18 cellular contexts compared by ENCODE assay signal in genomic region chr7:83259064-83259463, GRCh38.
A peak's percentile ranks its signal among the peaks of the same experiment; 100 is the strongest.
DNase-seq lines count a peak whose midpoint lies in the region; ATAC-seq, FAIRE-seq and TF ChIP-seq lines count a peak whose summit lies in the region.
"Had no signal": no experiment of that assay in that cellular context is flagged by ENCODE, and none has a peak within 500 bp of the region (broad histone marks: within the 10 kb centered on the region; RNA-seq: fewer than 3 reads in every experiment).

No MANE protein-coding gene starts in this region.

- no peaks in the 10 kb centered on the region for H4K20me1 ChIP-seq in PC-9 (ENCODE audit: insufficient read depth)
- H4K20me1 ChIP-seq: BLaER1 had no signal

- FAIRE-seq in GM12891 (lab: Jason Lieb, UNC) = no peak
- FAIRE-seq: D721Med, H54 had no signal

- TF ChIP-seq CTCF in PC-9 (conservative IDR thresholded peaks at IDR 0.05) (no peak), WERI-Rb-1 (IDR thresholded peaks at IDR 0.05; ENCODE audit: low read depth, low read length) (no peak)

- H3F3A ChIP-seq in PC-9 (ENCODE audit: insufficient read depth, low read depth) = no peaks in the 10 kb centered on the region

- CTCF ChIA-PET in PC-9 (lab: Charles Lee) = no interaction called here

- H3K4me2 ChIP-seq in PC-9 = no peak overlapping the region
- H3K4me2 ChIP-seq: BLaER1 had no signal

- POLR2A ChIA-PET in PC-9 (lab: Charles Lee; ENCODE audit: unreplicated experiment) = no interaction called here

- no peaks in the 10 kb centered on the region for H3K79me2 ChIP-seq in PC-9 (ENCODE audit: low read depth)

- BruUV-seq in PC-9 (replicated peaks; lab: Mats Ljungman, UMichigan) = no TSS peak

- H3K27me3 ChIP-seq in PC-9 (ENCODE audit: insufficient read depth, low read depth) = no peaks in the 10 kb centered on the region
- no peaks in the 10 kb centered on the region for H3K27me3 ChIP-seq in WERI-Rb-1 (ENCODE audit: insufficient read depth, low read depth, severe bottlenecking)
- H3K27me3 ChIP-seq: BLaER1 had no signal

- H3K36me3 ChIP-seq in PC-9 (ENCODE audit: low read depth) (no peaks in the 10 kb centered on the region), WERI-Rb-1 (no peaks in the 10 kb centered on the region)
- H3K36me3 ChIP-seq: BLaER1, HAP-1 had no signal

- H3K9me3 ChIP-seq in PC-9 (ENCODE audit: insufficient read depth, low read depth) = no peaks in the 10 kb centered on the region
- no peaks in the 10 kb centered on the region for H3K9me3 ChIP-seq in WERI-Rb-1 (ENCODE audit: severe bottlenecking)
- H3K9me3 ChIP-seq: BLaER1, HAP-1 had no signal

- no peaks in the 10 kb centered on the region for H3K9me2 ChIP-seq in PC-9 (ENCODE audit: insufficient read depth)

- H3K4me3 ChIP-seq in PC-9 (no peak overlapping the region), WERI-Rb-1 (ENCODE audit: low read depth, low read length) (no peak overlapping the region)
- H3K4me3 ChIP-seq: BLaER1, HAP-1 had no signal

- H3K27ac ChIP-seq in PC-9 (no peak overlapping the region), WERI-Rb-1 (no peak overlapping the region)
- H3K27ac ChIP-seq: BLaER1, C4-2B had no signal

- no peaks in the 10 kb centered on the region for H3K4me1 ChIP-seq in PC-9 (replicated peaks; ENCODE audit: insufficient read depth)
- H3K4me1 ChIP-seq: BLaER1 had no signal

- intact Hi-C loops in PC-9 (cut with micrococcal nuclease; ENCODE audit: unreplicated experiment) = no loop called here

- DNase-seq in GM12891 (ENCODE audit: insufficient read length, low spot score) = no peak
- no peak for DNase-seq in PC-9
- DNase-seq in COR-L47 (lab: John Stamatoyannopoulos, UW) = no peak
- no peak for DNase-seq in WERI-Rb-1
- no peak for DNase-seq in NCI-H2196 treated with DMSO at 0.1 percent for 48 hours (lab: John Stamatoyannopoulos, UW; ENCODE audit: unreplicated experiment)
- DNase-seq: CD4-positive, CD25-positive, alpha-beta regulatory T cell; CD8-positive, alpha-beta T cell; DMS53; DMS79 treated with DMSO at 0.1 percent for 48 hours; GF-D8; GOT3; HFFc6 had no signal

- TF ChIP-seq POLR2A in GM12891 (IDR thresholded peaks at IDR 0.05; ENCODE audit: low read depth, low read length) = no peak

- 0 out of 2 replicates have a peak overlapping the region, but pooled peaks have one; percentile 48 for H2AFZ ChIP-seq in PC-9

- peak; percentile 50 for ATAC-seq in HG03025 (IDR thresholded peaks at IDR 0.05; ENCODE audit: low FRiP score, unreplicated experiment)
- ATAC-seq: CD8-positive, alpha-beta T cell had no signal

TF ChIP-seq in GM12891, 5 proteins besides CTCF, POLR2A, EP300 and RAD21:
- TF ChIP-seq SPI1 (IDR thresholded peaks at IDR 0.05; ENCODE audit: low read depth, low read length) = peak; percentile 13; the same call in 1 of the 2 replicates
- no peak for TF ChIP-seq POU2F2 (IDR thresholded peaks at IDR 0.05; ENCODE audit: low read depth, low read length)
